In the genomic region with DNA sequence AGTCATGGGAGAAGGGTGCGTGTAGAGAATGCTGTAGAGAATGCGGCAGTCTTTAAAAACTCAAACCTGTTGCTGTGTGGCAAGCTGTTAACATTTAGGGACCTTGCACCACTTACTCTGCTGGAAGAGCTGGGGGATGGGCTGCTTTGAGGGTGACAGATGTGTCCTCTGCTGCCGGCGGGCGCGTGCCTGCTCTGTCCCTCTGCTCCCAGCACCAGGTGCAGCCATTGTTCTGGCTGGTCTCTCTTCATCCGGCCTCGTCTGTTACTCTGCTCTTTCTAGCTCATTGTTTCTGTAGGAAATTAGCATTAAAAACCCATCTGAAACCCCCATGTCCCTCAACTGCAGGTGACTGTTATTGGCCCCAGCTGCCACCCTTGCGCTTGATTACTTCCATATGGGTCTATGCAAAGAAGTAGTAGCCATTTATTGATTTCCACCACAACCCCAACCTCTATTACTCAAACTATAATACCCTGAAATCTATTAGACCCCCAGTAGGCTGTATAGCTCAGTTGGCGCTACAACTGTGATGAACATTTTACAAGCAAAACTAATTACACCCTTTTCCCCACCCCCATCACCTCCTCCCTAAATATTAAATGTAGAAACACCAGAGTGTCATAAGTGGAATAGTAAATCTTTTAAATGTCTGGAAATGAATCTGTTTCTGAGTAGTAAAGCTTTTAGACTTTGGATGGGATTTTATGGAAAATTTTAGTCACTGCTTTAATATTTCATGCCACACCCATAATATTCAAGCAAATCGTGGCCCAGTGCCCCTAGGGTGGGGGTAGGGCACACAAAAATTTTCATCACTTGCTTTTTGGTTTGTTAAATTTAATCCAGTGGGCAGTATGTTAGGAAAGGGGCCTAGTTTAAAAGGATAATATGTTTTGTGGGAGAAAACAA, we compare ENCODE assay signal across 1 cellular context.
A peak's percentile ranks its signal among the peaks of the same experiment; 100 is the strongest.
TF ChIP-seq lines count a peak whose summit lies in the region.

No MANE protein-coding gene starts in this region.

TF ChIP-seq in H1, 55 proteins besides CTCF, POLR2A, EP300 and RAD21 (continued from another document):
- TF ChIP-seq TBP (IDR thresholded peaks at IDR 0.05; ENCODE audit: low read depth, low read length) (no peak), SIN3A (conservative IDR thresholded peaks at IDR 0.05 in 1 of 2, IDR thresholded peaks at IDR 0.05 in 1 of 2; ENCODE audit: low read depth in 1 of 2, low read length in 2 of 2) (peak; percentile 79 to 91; a peak in 3 of 4 replicates), GABPA (IDR thresholded peaks at IDR 0.05; ENCODE audit: borderline replicate concordance, insufficient read depth, low read length) (no peak), ATF3 (IDR thresholded peaks at IDR 0.05; ENCODE audit: insufficient read depth, low read depth, low read length) (no peak), JUN (IDR thresholded peaks at IDR 0.05; ENCODE audit: low read depth, low read length) (no peak), CEBPB (IDR thresholded peaks at IDR 0.05; ENCODE audit: low read depth, low read length) (0 out of 2 replicates have a peak, but pooled peaks have one; percentile 10), CTBP2 (IDR thresholded peaks at IDR 0.05; ENCODE audit: borderline replicate concordance, insufficient read depth, insufficient read length, low read length) (peak; percentile 98), BCL11A (IDR thresholded peaks at IDR 0.05; ENCODE audit: low read depth in 2 of 2, low read length in 2 of 2) (no peak), SP4 (IDR thresholded peaks at IDR 0.05; ENCODE audit: low read length) (no peak), CBX5 (IDR thresholded peaks at IDR 0.05; ENCODE audit: low read depth, low read length) (no peak), BACH1 (IDR thresholded peaks at IDR 0.05; ENCODE audit: low read length) (no peak), SUZ12 (IDR thresholded peaks at IDR 0.05; ENCODE audit: low read length) (no peak), RXRA (IDR thresholded peaks at IDR 0.05; ENCODE audit: insufficient read depth, low read depth, low read length) (0 out of 2 replicates have a peak, but pooled peaks have one; percentile 26), SRF (IDR thresholded peaks at IDR 0.05; ENCODE audit: low read depth, low read length) (no peak), SP1 (IDR thresholded peaks at IDR 0.05; ENCODE audit: low read depth, low read length) (peak; percentile 85), ZNF274 (IDR thresholded peaks at IDR 0.05; ENCODE audit: borderline replicate concordance, extremely low read depth, low read length) (no peak), SIRT6 (IDR thresholded peaks at IDR 0.05; ENCODE audit: low read length) (no peak), RFX5 (IDR thresholded peaks at IDR 0.05; ENCODE audit: borderline replicate concordance, low read depth, low read length) (no peak), EGR1 (IDR thresholded peaks at IDR 0.05; ENCODE audit: borderline replicate concordance, low read depth, low read length) (no peak; the same call in 1 of the 2 replicates), TCF12 (IDR thresholded peaks at IDR 0.05; ENCODE audit: low read depth, low read length) (peak; percentile 100), SIX5 (IDR thresholded peaks at IDR 0.05; ENCODE audit: low read depth, low read length) (no peak), CHD2 (IDR thresholded peaks at IDR 0.05; ENCODE audit: low read length) (no peak), HDAC2 (IDR thresholded peaks at IDR 0.05; ENCODE audit: borderline replicate concordance in 1 of 2, low read depth in 2 of 2, low read length in 2 of 2) (peak in 1 of 2 experiments; percentile 55; a peak in 1 of 4 replicates), HDAC6 (IDR thresholded peaks at IDR 0.05; ENCODE audit: low read depth, low read length) (no peak), JUND (IDR thresholded peaks at IDR 0.05; ENCODE audit: low read length) (no peak), FOSL1 (IDR thresholded peaks at IDR 0.05; ENCODE audit: insufficient read depth, low read depth, low read length) (no peak), TAF7 (optimal IDR thresholded peaks at IDR 0.05; ENCODE audit: borderline replicate concordance, low read depth, low read length) (no peak), RBBP5 (IDR thresholded peaks at IDR 0.05; ENCODE audit: borderline replicate concordance, low read depth, low read length) (no peak), CREB1 (IDR thresholded peaks at IDR 0.05) (0 out of 2 replicates have a peak, but pooled peaks have one; percentile 31), PHF8 (conservative IDR thresholded peaks at IDR 0.05; ENCODE audit: low read depth, low read length) (no peak), KDM4A (IDR thresholded peaks at IDR 0.05; ENCODE audit: low read depth, low read length, severe bottlenecking) (no peak), MAX (IDR thresholded peaks at IDR 0.05) (peak; percentile 91), KDM5A (IDR thresholded peaks at IDR 0.05; ENCODE audit: low read length) (no peak), BRCA1 (IDR thresholded peaks at IDR 0.05; ENCODE audit: low read depth, low read length) (no peak), SP2 (IDR thresholded peaks at IDR 0.05; ENCODE audit: low read length) (no peak), EZH2 (IDR thresholded peaks at IDR 0.05; ENCODE audit: low read depth, low read length, severe bottlenecking) (no peak), MAFK (IDR thresholded peaks at IDR 0.05; ENCODE audit: low read depth, low read length) (no peak), GTF2F1 (IDR thresholded peaks at IDR 0.05; ENCODE audit: borderline replicate concordance, low read depth, low read length) (no peak), CBX8 (IDR thresholded peaks at IDR 0.05; ENCODE audit: borderline replicate concordance, low read depth, low read length) (no peak), NRF1 (IDR thresholded peaks at IDR 0.05; ENCODE audit: low read depth, low read length) (no peak)
- TF ChIP-seq, protein P1, sequence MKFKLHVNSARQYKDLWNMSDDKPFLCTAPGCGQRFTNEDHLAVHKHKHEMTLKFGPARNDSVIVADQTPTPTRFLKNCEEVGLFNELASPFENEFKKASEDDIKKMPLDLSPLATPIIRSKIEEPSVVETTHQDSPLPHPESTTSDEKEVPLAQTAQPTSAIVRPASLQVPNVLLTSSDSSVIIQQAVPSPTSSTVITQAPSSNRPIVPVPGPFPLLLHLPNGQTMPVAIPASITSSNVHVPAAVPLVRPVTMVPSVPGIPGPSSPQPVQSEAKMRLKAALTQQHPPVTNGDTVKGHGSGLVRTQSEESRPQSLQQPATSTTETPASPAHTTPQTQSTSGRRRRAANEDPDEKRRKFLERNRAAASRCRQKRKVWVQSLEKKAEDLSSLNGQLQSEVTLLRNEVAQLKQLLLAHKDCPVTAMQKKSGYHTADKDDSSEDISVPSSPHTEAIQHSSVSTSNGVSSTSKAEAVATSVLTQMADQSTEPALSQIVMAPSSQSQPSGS (IDR thresholded peaks at IDR 0.05; ENCODE audit: low read length) = 0 out of 2 replicates have a peak, but pooled peaks have one; percentile 34
- TF ChIP-seq, protein P2, sequence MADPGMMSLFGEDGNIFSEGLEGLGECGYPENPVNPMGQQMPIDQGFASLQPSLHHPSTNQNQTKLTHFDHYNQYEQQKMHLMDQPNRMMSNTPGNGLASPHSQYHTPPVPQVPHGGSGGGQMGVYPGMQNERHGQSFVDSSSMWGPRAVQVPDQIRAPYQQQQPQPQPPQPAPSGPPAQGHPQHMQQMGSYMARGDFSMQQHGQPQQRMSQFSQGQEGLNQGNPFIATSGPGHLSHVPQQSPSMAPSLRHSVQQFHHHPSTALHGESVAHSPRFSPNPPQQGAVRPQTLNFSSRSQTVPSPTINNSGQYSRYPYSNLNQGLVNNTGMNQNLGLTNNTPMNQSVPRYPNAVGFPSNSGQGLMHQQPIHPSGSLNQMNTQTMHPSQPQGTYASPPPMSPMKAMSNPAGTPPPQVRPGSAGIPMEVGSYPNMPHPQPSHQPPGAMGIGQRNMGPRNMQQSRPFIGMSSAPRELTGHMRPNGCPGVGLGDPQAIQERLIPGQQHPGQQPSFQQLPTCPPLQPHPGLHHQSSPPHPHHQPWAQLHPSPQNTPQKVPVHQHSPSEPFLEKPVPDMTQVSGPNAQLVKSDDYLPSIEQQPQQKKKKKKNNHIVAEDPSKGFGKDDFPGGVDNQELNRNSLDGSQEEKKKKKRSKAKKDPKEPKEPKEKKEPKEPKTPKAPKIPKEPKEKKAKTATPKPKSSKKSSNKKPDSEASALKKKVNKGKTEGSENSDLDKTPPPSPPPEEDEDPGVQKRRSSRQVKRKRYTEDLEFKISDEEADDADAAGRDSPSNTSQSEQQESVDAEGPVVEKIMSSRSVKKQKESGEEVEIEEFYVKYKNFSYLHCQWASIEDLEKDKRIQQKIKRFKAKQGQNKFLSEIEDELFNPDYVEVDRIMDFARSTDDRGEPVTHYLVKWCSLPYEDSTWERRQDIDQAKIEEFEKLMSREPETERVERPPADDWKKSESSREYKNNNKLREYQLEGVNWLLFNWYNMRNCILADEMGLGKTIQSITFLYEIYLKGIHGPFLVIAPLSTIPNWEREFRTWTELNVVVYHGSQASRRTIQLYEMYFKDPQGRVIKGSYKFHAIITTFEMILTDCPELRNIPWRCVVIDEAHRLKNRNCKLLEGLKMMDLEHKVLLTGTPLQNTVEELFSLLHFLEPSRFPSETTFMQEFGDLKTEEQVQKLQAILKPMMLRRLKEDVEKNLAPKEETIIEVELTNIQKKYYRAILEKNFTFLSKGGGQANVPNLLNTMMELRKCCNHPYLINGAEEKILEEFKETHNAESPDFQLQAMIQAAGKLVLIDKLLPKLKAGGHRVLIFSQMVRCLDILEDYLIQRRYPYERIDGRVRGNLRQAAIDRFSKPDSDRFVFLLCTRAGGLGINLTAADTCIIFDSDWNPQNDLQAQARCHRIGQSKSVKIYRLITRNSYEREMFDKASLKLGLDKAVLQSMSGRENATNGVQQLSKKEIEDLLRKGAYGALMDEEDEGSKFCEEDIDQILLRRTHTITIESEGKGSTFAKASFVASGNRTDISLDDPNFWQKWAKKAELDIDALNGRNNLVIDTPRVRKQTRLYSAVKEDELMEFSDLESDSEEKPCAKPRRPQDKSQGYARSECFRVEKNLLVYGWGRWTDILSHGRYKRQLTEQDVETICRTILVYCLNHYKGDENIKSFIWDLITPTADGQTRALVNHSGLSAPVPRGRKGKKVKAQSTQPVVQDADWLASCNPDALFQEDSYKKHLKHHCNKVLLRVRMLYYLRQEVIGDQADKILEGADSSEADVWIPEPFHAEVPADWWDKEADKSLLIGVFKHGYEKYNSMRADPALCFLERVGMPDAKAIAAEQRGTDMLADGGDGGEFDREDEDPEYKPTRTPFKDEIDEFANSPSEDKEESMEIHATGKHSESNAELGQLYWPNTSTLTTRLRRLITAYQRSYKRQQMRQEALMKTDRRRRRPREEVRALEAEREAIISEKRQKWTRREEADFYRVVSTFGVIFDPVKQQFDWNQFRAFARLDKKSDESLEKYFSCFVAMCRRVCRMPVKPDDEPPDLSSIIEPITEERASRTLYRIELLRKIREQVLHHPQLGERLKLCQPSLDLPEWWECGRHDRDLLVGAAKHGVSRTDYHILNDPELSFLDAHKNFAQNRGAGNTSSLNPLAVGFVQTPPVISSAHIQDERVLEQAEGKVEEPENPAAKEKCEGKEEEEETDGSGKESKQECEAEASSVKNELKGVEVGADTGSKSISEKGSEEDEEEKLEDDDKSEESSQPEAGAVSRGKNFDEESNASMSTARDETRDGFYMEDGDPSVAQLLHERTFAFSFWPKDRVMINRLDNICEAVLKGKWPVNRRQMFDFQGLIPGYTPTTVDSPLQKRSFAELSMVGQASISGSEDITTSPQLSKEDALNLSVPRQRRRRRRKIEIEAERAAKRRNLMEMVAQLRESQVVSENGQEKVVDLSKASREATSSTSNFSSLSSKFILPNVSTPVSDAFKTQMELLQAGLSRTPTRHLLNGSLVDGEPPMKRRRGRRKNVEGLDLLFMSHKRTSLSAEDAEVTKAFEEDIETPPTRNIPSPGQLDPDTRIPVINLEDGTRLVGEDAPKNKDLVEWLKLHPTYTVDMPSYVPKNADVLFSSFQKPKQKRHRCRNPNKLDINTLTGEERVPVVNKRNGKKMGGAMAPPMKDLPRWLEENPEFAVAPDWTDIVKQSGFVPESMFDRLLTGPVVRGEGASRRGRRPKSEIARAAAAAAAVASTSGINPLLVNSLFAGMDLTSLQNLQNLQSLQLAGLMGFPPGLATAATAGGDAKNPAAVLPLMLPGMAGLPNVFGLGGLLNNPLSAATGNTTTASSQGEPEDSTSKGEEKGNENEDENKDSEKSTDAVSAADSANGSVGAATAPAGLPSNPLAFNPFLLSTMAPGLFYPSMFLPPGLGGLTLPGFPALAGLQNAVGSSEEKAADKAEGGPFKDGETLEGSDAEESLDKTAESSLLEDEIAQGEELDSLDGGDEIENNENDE (IDR thresholded peaks at IDR 0.05; ENCODE audit: insufficient replicate concordance, low read length) = peak; percentile 43
